In the genomic region with DNA sequence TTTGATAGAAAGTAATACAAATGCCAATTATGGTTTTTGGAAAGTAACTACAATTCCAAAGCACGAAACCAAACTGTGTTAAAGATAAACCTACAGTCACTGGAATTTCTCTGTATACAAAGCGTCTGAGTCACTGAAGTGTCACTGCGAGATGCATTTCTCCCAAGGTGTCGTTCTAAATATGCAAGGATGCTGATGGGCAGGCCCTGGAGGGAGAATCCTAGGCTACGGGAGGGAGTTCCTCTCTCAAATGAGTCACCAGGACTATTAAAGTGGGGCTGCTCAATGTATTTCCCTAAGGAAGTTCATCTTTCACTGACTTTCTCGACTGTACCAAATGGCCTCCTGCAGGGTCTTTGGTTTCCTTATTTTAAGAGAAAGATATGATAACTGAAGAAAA, we compare ENCODE assay signal across 16 cellular contexts.
A peak's percentile ranks its signal among the peaks of the same experiment; 100 is the strongest.
DNase-seq lines count a peak whose midpoint lies in the region; ATAC-seq, FAIRE-seq and TF ChIP-seq lines count a peak whose summit lies in the region.
"Had no signal": no experiment of that assay in that cellular context is flagged by ENCODE, and none has a peak within 500 bp of the region (broad histone marks: within the 10 kb centered on the region; RNA-seq: fewer than 3 reads in every experiment).

No MANE protein-coding gene starts in this region.

- ATAC-seq in left cardiac atrium: no peak
- ATAC-seq: CD8-positive, alpha-beta T cell; mucosa of descending colon; stimulated activated naive B cell treated with anti-CD40 and anti-IgM and Interleukin-4, amounts not matched to agents 10 μg/mL and 1 μg/mL and 100 μg/mL, for 72 hours had no signal

- no peak for TF ChIP-seq CTCF in AG10803 (conservative IDR thresholded peaks at IDR 0.05; ENCODE audit: low read length)

- intact Hi-C loops in left cardiac atrium (cut with DNase I): loop anchor here in 1 of 2 donors (5.0 to 10.0 kb wide), 2 partner anchors 38 to 260 kb away; no protein-coding TSS in a partner anchor

- FAIRE-seq in HTR-8/SVneo (lab: Jason Lieb, UNC): peak; percentile 38

- H3K4me3 ChIP-seq in AG10803 (ENCODE audit: low read length): no peak overlapping the region
- H3K4me3 ChIP-seq: ascending aorta, mucosa of descending colon, SJCRH30 had no signal

- peak; percentile 72 for DNase-seq in AG10803 (ENCODE audit: low read depth)
- peak; percentile 49 for DNase-seq in HTR-8/SVneo (ENCODE audit: insufficient read length, low spot score)
- peak; percentile 70 for DNase-seq in astrocyte of the hippocampus (ENCODE audit: low read depth, low spot score)
- peak; percentile 12 for DNase-seq in iPS DF 19.7 (ENCODE audit: low read depth, low spot score)
- no peak for DNase-seq in activated CD4-positive, alpha-beta T cell treated with anti-CD3 and anti-CD28 coated beads for 48 hours
- no peak for DNase-seq in foreskin melanocyte
- no peak for DNase-seq in left cardiac atrium
- DNase-seq in DMS 273 (lab: John Stamatoyannopoulos, UW; ENCODE audit: unreplicated experiment): no peak
- DNase-seq: activated T-cell treated with anti-CD3 and anti-CD28 coated beads, Interleukin-2, amount 50 U/mL, for 24 hours; CD8-positive, alpha-beta T cell; mucosa of descending colon; MV-4-11; SJCRH30; stimulated activated CD4-positive, alpha-beta T cell treated with anti-CD3 and anti-CD28 coated beads, Interleukin-2, amount 100 ng/mL, for 48 hours; stimulated activated naive B cell treated with anti-CD40 and anti-IgM and Interleukin-4, amounts not matched to agents 10 μg/mL and 1 μg/mL and 100 μg/mL, for 72 hours had no signal

Comparison
In these comparisons a context has a peak if more than half of its experiments do, and no peak if none do; other contexts are left out.
1. DNase-seq: peak in AG10803 (single experiment), HTR-8/SVneo (single experiment), astrocyte of the hippocampus (single experiment) and iPS DF 19.7 (single experiment); none in activated CD4-positive, alpha-beta T cell treated with anti-CD3 and anti-CD28 coated beads for 48 hours (single experiment), foreskin melanocyte (single experiment), left cardiac atrium (single experiment) and DMS 273 (single experiment).